In genomic region chr9:84107995-84108394, GRCh38 we compare ENCODE assay signal across 17 cellular contexts.
A peak's percentile ranks its signal among the peaks of the same experiment; 100 is the strongest.
DNase-seq lines count a peak whose midpoint lies in the region; ATAC-seq and TF ChIP-seq lines count a peak whose summit lies in the region.
"Had no signal": no experiment of that assay in that cellular context is flagged by ENCODE, and none has a peak within 500 bp of the region (broad histone marks: within the 10 kb centered on the region; RNA-seq: fewer than 3 reads in every experiment).

No MANE protein-coding gene starts in this region.

- no peaks in the 10 kb centered on the region for H3K9me3 ChIP-seq in T-helper 17 cell (ENCODE audit: control insufficient read depth, low read length, poor library complexity, severe bottlenecking)
- no peaks in the 10 kb centered on the region for H3K9me3 ChIP-seq in mucosa of descending colon

- CTCF ChIA-PET in activated naive CD4-positive, alpha-beta T cell treated with anti-CD3 and anti-CD28 coated beads, Interleukin-2, amount 10 ng/mL, durations not matched to agents 7 days and 5 days (lab: Charles Lee): no interaction called here

- H3K4me1 ChIP-seq in mucosa of descending colon (ENCODE audit: low read depth): no peaks in the 10 kb centered on the region

- intact Hi-C loops in mucosa of descending colon (cut with DNase I, micrococcal nuclease): no loop called here

- no peak for DNase-seq in activated naive CD4-positive, alpha-beta T cell treated with anti-CD3 and anti-CD28 coated beads, Interleukin-2, amount 10 ng/mL, durations not matched to agents 7 days and 5 days
- no peak for DNase-seq in activated naive CD4-positive, alpha-beta T cell treated with anti-CD3 and anti-CD28 coated beads, Interleukin-2, amount 50 U/mL, for 72 hours (ENCODE audit: low spot score in 2 of 2)
- no peak for DNase-seq in T-helper 17 cell
- no peak for DNase-seq in mucosa of descending colon
- DNase-seq in NCI-H510A (lab: John Stamatoyannopoulos, UW): no peak
- DNase-seq in GOT3 (lab: John Stamatoyannopoulos, UW): no peak
- DNase-seq: ACHN; AML-193; CD4-positive, alpha-beta T cell; DMS153; DMS79; GDM1; H7; HFFc6 had no signal

- H3K9me3 Mint-ChIP-seq in activated naive CD4-positive, alpha-beta T cell treated with anti-CD3 and anti-CD28 coated beads, Interleukin-2, amount 10 ng/mL, durations not matched to agents 7 days and 5 days: peaks cover 4% of the 10 kb centered on the region
- H3K9me3 Mint-ChIP-seq in activated naive CD4-positive, alpha-beta T cell treated with anti-CD3 and anti-CD28 coated beads, Interleukin-2, amount 50 U/mL, for 72 hours: peaks cover 0 to 4% of the 10 kb centered on the region in 2 donors
- peaks cover 3% of the 10 kb centered on the region for H3K9me3 Mint-ChIP-seq in activated T-helper 17 cell treated with anti-CD3 and anti-CD28 coated beads, Interleukin-2, amount 50 U/mL, for 72 hours
- H3K9me3 Mint-ChIP-seq: CD4-positive, alpha-beta T cell; GM23338; HFFc6 had no signal

- H3K27ac Mint-ChIP-seq in activated naive CD4-positive, alpha-beta T cell treated with anti-CD3 and anti-CD28 coated beads, Interleukin-2, amount 10 ng/mL, durations not matched to agents 7 days and 5 days: peak overlapping the region; percentile 68
- H3K27ac Mint-ChIP-seq in activated naive CD4-positive, alpha-beta T cell treated with anti-CD3 and anti-CD28 coated beads, Interleukin-2, amount 50 U/mL, for 72 hours: no peak overlapping the region
- H3K27ac Mint-ChIP-seq in T-helper 17 cell: peak overlapping the region; percentile 39
- peak overlapping the region; percentile 20 for H3K27ac Mint-ChIP-seq in activated T-helper 17 cell treated with anti-CD3 and anti-CD28 coated beads, Interleukin-2, amount 50 U/mL, for 72 hours
- H3K27ac Mint-ChIP-seq: CD4-positive, alpha-beta T cell; GM23338; HFFc6 had no signal

- peaks cover 18% of the 10 kb centered on the region for H3K27me3 Mint-ChIP-seq in activated naive CD4-positive, alpha-beta T cell treated with anti-CD3 and anti-CD28 coated beads, Interleukin-2, amount 10 ng/mL, durations not matched to agents 7 days and 5 days
- H3K27me3 Mint-ChIP-seq in T-helper 17 cell: peaks cover 20% of the 10 kb centered on the region
- peaks cover 12% of the 10 kb centered on the region for H3K27me3 Mint-ChIP-seq in activated T-helper 17 cell treated with anti-CD3 and anti-CD28 coated beads, Interleukin-2, amount 50 U/mL, for 72 hours

- peaks cover 30% of the 10 kb centered on the region for H3K4me1 Mint-ChIP-seq in activated naive CD4-positive, alpha-beta T cell treated with anti-CD3 and anti-CD28 coated beads, Interleukin-2, amount 10 ng/mL, durations not matched to agents 7 days and 5 days
- H3K4me1 Mint-ChIP-seq in T-helper 17 cell: peaks cover 19% of the 10 kb centered on the region
- H3K4me1 Mint-ChIP-seq in activated T-helper 17 cell treated with anti-CD3 and anti-CD28 coated beads, Interleukin-2, amount 50 U/mL, for 72 hours: peaks cover 20% of the 10 kb centered on the region
- H3K4me1 Mint-ChIP-seq: GM23338 had no signal

- no peak overlapping the region for H3K4me3 ChIP-seq in mucosa of descending colon
- H3K4me3 ChIP-seq: GM23338 had no signal

- no peaks in the 10 kb centered on the region for H3K36me3 ChIP-seq in mucosa of descending colon (ENCODE audit: low read depth)

- TF ChIP-seq CTCF in mucosa of descending colon (IDR thresholded peaks at IDR 0.05): no peak

- H3K4me3 Mint-ChIP-seq in activated naive CD4-positive, alpha-beta T cell treated with anti-CD3 and anti-CD28 coated beads, Interleukin-2, amount 10 ng/mL, durations not matched to agents 7 days and 5 days: no peak overlapping the region
- H3K4me3 Mint-ChIP-seq in T-helper 17 cell: peak overlapping the region; percentile 25
- H3K4me3 Mint-ChIP-seq in activated T-helper 17 cell treated with anti-CD3 and anti-CD28 coated beads, Interleukin-2, amount 50 U/mL, for 72 hours: no peak overlapping the region
- H3K4me3 Mint-ChIP-seq: CD4-positive, alpha-beta T cell; GM23338; HFFc6 had no signal

- H3K36me3 Mint-ChIP-seq in activated naive CD4-positive, alpha-beta T cell treated with anti-CD3 and anti-CD28 coated beads, Interleukin-2, amount 10 ng/mL, durations not matched to agents 7 days and 5 days: no peaks in the 10 kb centered on the region
- no peaks in the 10 kb centered on the region for H3K36me3 Mint-ChIP-seq in activated naive CD4-positive, alpha-beta T cell treated with anti-CD3 and anti-CD28 coated beads, Interleukin-2, amount 50 U/mL, for 72 hours
- no peaks in the 10 kb centered on the region for H3K36me3 Mint-ChIP-seq in T-helper 17 cell (ENCODE audit: low read depth)
- no peaks in the 10 kb centered on the region for H3K36me3 Mint-ChIP-seq in activated T-helper 17 cell treated with anti-CD3 and anti-CD28 coated beads, Interleukin-2, amount 50 U/mL, for 72 hours (ENCODE audit: low read depth)

- no peak for ATAC-seq in activated naive CD4-positive, alpha-beta T cell treated with anti-CD3 and anti-CD28 coated beads, Interleukin-2, amount 50 U/mL, for 72 hours
- ATAC-seq in T-helper 17 cell: no peak
- no peak for ATAC-seq in activated T-helper 17 cell treated with anti-CD3 and anti-CD28 coated beads, Interleukin-2, amount 50 U/mL, for 72 hours (replicated peaks)
- ATAC-seq in mucosa of descending colon: peak; percentile 84
- ATAC-seq: GM23338, HCT116 had no signal

Comparison
In these comparisons a context has a peak if more than half of its experiments do, and no peak if none do; other contexts are left out.
1. H3K27ac Mint-ChIP-seq: peak in activated naive CD4-positive, alpha-beta T cell treated with anti-CD3 and anti-CD28 coated beads, Interleukin-2, amount 10 ng/mL, durations not matched to agents 7 days and 5 days (single experiment), T-helper 17 cell (single experiment) and activated T-helper 17 cell treated with anti-CD3 and anti-CD28 coated beads, Interleukin-2, amount 50 U/mL, for 72 hours (single experiment); none in activated naive CD4-positive, alpha-beta T cell treated with anti-CD3 and anti-CD28 coated beads, Interleukin-2, amount 50 U/mL, for 72 hours (0 of 2).